In genomic region chr2:128746356-128746755, GRCh38 we compare ENCODE assay signal across 16 cellular contexts.
DNase-seq lines count a peak whose midpoint lies in the region; ATAC-seq and TF ChIP-seq lines count a peak whose summit lies in the region.
"Had no signal": no experiment of that assay in that cellular context is flagged by ENCODE, and none has a peak within 500 bp of the region (broad histone marks: within the 10 kb centered on the region; RNA-seq: fewer than 3 reads in every experiment).

No MANE protein-coding gene starts in this region.

- H3K27me3 ChIP-seq in body of pancreas (no peaks in the 10 kb centered on the region), kidney epithelial cell (ENCODE audit: control insufficient read depth, insufficient read depth, low read length) (no peaks in the 10 kb centered on the region), upper lobe of right lung (peaks cover 3% of the 10 kb centered on the region), spleen (replicated peaks in 1 of 7) (no peaks in the 10 kb centered on the region)

- no peaks in the 10 kb centered on the region for H3K36me3 ChIP-seq in body of pancreas (replicated peaks in 1 of 2; ENCODE audit: insufficient read depth in 1 of 2, low read depth in 2 of 2)
- H3K36me3 ChIP-seq in kidney epithelial cell (ENCODE audit: control insufficient read depth, insufficient read depth, low read length), result no peaks in the 10 kb centered on the region
- H3K36me3 ChIP-seq in upper lobe of right lung, result no peaks in the 10 kb centered on the region
- no peaks in the 10 kb centered on the region for H3K36me3 ChIP-seq in spleen
- H3K36me3 ChIP-seq: thoracic aorta had no signal

- TF ChIP-seq POLR2A in body of pancreas (IDR thresholded peaks at IDR 0.05), result no peak
- no peak for TF ChIP-seq POLR2A in spleen (IDR thresholded peaks at IDR 0.05)

- H3K4me3 ChIP-seq in body of pancreas (no peak overlapping the region), kidney epithelial cell (ENCODE audit: low read depth, low read length) (no peak overlapping the region), upper lobe of right lung (no peak overlapping the region), spleen (no peak overlapping the region)
- H3K4me3 ChIP-seq: A549, thoracic aorta had no signal

- H3K4me1 ChIP-seq in body of pancreas, result peaks cover 39% of the 10 kb centered on the region
- H3K4me1 ChIP-seq in upper lobe of right lung, result no peaks in the 10 kb centered on the region
- peaks cover 0 to 26% (median 12%) of the 10 kb centered on the region in 6 donors for H3K4me1 ChIP-seq in spleen
- H3K4me1 ChIP-seq: A549, Caco-2 had no signal

- DNase-seq in NCI-H82 (lab: John Stamatoyannopoulos, UW), result peak; percentile 67
- DNase-seq in NCI-H82 treated with DMSO at 0.1 percent for 48 hours (lab: John Stamatoyannopoulos, UW; ENCODE audit: unreplicated experiment), result no peak
- peak; percentile 82 to 89 (median 88) for DNase-seq in body of pancreas
- DNase-seq in kidney epithelial cell (ENCODE audit: low read depth), result peak; percentile 94
- no peak for DNase-seq in upper lobe of right lung
- DNase-seq in spleen, result no peak
- DNase-seq in activated T-cell treated with anti-CD3 and anti-CD28 coated beads for 4 hours, result no peak
- DNase-seq: activated CD8-positive, alpha-beta memory T cell treated with anti-CD3 and anti-CD28 coated beads, Interleukin-2, amount 50 U/mL, for 48 hours; Caco-2; endodermal cell; MM.1S; NCI-H446 treated with DMSO at 0.1 percent for 48 hours had no signal

- H3K9me3 ChIP-seq in body of pancreas, result no peaks in the 10 kb centered on the region
- no peaks in the 10 kb centered on the region for H3K9me3 ChIP-seq in upper lobe of right lung
- no peaks in the 10 kb centered on the region for H3K9me3 ChIP-seq in spleen
- H3K9me3 ChIP-seq: A549, Caco-2, thoracic aorta had no signal

- ATAC-seq in body of pancreas, result peak; percentile 99
- peak; percentile 45 for ATAC-seq in upper lobe of right lung
- no peak for ATAC-seq in HG03025 (IDR thresholded peaks at IDR 0.05; ENCODE audit: low FRiP score, unreplicated experiment)
- ATAC-seq: A549 had no signal

- intact Hi-C loops in body of pancreas (cut with DNase I), result no loop called here
- intact Hi-C loops in upper lobe of right lung (cut with DNase I), result no loop called here
- intact Hi-C loops in spleen (cut with DNase I; ENCODE audit: low total_unique reads), result no loop called here

- no peak for TF ChIP-seq CTCF in body of pancreas (IDR thresholded peaks at IDR 0.05)
- no peak for TF ChIP-seq CTCF in kidney epithelial cell (IDR thresholded peaks at IDR 0.05; ENCODE audit: insufficient read depth, low read length, poor library complexity, severe bottlenecking)
- no peak for TF ChIP-seq CTCF in upper lobe of right lung (IDR thresholded peaks at IDR 0.05)
- no peak for TF ChIP-seq CTCF in spleen (IDR thresholded peaks at IDR 0.05 in 8 of 11, conservative IDR thresholded peaks at IDR 0.05 in 3 of 11)

- WGBS in body of pancreas, 2 donors, result 20 to 22% methylated on average over 5 of the region's 5 CpGs
- WGBS in spleen, 5 donors, result 56 to 75% (median 65%) methylated on average over 5 of the region's 5 CpGs

- H3K27ac ChIP-seq in body of pancreas (peak overlapping the region in 3 of 4 donors; percentile 51 to 76 (median 75)), upper lobe of right lung (no peak overlapping the region), spleen (no peak overlapping the region)
- H3K27ac ChIP-seq: A549, thoracic aorta, VCaP had no signal

Comparison
In these comparisons a context has a peak if more than half of its experiments do, and no peak if none do; other contexts are left out.
1. DNase-seq: peak in NCI-H82 (single experiment), body of pancreas (4 of 4) and kidney epithelial cell (single experiment); none in NCI-H82 treated with DMSO at 0.1 percent for 48 hours (single experiment), upper lobe of right lung (single experiment), spleen (single experiment) and activated T-cell treated with anti-CD3 and anti-CD28 coated beads for 4 hours (single experiment).
2. H3K27ac ChIP-seq: peak in body of pancreas (3 of 4); none in upper lobe of right lung (single experiment) and spleen (0 of 8).